Comparison of ENCODE assay signal across 8 cellular contexts in the genomic region with DNA sequence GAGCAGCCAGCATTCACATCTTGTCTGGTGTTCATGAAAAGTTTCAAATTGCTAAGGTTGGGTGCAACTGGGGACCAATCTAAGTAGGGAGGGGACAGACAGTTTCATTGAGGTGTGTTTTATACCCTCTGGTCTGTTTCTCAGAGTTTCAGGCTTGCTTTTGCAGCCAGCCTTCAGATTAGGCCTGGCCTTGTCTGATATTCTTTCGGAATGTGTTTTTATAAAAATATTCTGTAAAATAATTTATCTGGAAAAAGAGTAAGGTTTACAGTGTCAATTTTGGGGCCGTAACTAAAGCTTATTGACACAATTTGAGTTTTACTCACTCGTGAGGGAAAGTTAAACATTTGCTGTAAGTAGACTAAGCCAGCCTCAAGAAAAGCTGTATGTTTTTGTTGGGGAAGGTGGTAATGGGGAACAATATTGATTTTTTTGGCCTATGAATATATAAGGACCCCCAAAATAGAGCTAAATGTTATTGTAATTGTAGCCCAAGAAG. TPM values are rescaled to one million over a fixed set of nuclear protein-coding genes. Genes with fewer than 3 reads are reported as not detected.
DNase-seq lines count a peak whose midpoint lies in the region; ATAC-seq and TF ChIP-seq lines count a peak whose summit lies in the region.

No MANE protein-coding gene starts in this region.

- H2AFZ ChIP-seq in PC-9 (peak overlapping the region; percentile 100), parathyroid adenoma (peak overlapping the region; percentile 92)

- WGBS in esophagus squamous epithelium, 2 donors, result 2 to 6% methylated on average over 3 of the region's 3 CpGs

- no peak for TF ChIP-seq POLR2A in esophagus squamous epithelium (IDR thresholded peaks at IDR 0.05)

- peak overlapping the region; percentile 93 for H3K4me3 ChIP-seq in PC-9
- H3K4me3 ChIP-seq in esophagus squamous epithelium, result peak overlapping the region; percentile 73 to 92 (median 88)
- peak overlapping the region; percentile 94 for H3K4me3 ChIP-seq in parathyroid adenoma (ENCODE audit: low read depth, low read length)

- DNase-seq in T-helper 1 cell, result no peak
- DNase-seq in PC-9, result no peak
- no peak for DNase-seq in esophagus squamous epithelium (lab: John Stamatoyannopoulos, UW)
- no peak for DNase-seq in NCI-H2029 treated with DMSO at 0.1 percent for 48 hours (lab: John Stamatoyannopoulos, UW)
- no peak for DNase-seq in activated effector memory CD4-positive, alpha-beta T cell treated with anti-CD3 and anti-CD28 coated beads, Interleukin-2, amount 50 U/mL, for 16 hours

- H3K9ac ChIP-seq in parathyroid adenoma, result peak overlapping the region; percentile 99

- POLR2A ChIA-PET in PC-9 (lab: Charles Lee; ENCODE audit: unreplicated experiment), result interaction anchor here (0.6 kb wide), 1 partner anchor 304 kb away, joined by 3 read pairs; no protein-coding TSS in a partner anchor

- H3K4me1 Mint-ChIP-seq in T-helper 1 cell treated with Interleukin-12 subunit alpha and Interleukin-12 subunit beta and Interleukin-4 antibody, amounts not matched to agents 30 μg/mL and 1 μg/mL, for 36 hours (ENCODE audit: low read depth), result peaks cover 41% of the 10 kb centered on the region

- H4K20me1 ChIP-seq in PC-9 (ENCODE audit: insufficient read depth), result peaks cover 33% of the 10 kb centered on the region

- no TSS peak for BruUV-seq in PC-9 (replicated peaks; lab: Mats Ljungman, UMichigan)

- H3K4me1 ChIP-seq in PC-9 (replicated peaks; ENCODE audit: insufficient read depth) (peaks cover 27% of the 10 kb centered on the region), esophagus squamous epithelium (peaks cover 9 to 79% (median 22%) of the 10 kb centered on the region in 3 donors), parathyroid adenoma (peaks cover 3% of the 10 kb centered on the region)

- no peaks in the 10 kb centered on the region for H3K9me2 ChIP-seq in PC-9 (ENCODE audit: insufficient read depth)

- H3K27ac ChIP-seq in PC-9, result peak overlapping the region; percentile 86
- peak overlapping the region; percentile 97 to 98 (median 98) for H3K27ac ChIP-seq in esophagus squamous epithelium
- H3K27ac ChIP-seq in parathyroid adenoma, result peak overlapping the region; percentile 97

- H3K79me2 ChIP-seq in PC-9 (ENCODE audit: low read depth), result peaks cover 67% of the 10 kb centered on the region
- peaks cover 57% of the 10 kb centered on the region for H3K79me2 ChIP-seq in parathyroid adenoma

- peak overlapping the region; percentile 97 for H3K4me3 Mint-ChIP-seq in T-helper 1 cell treated with Interleukin-12 subunit alpha and Interleukin-12 subunit beta and Interleukin-4 antibody, amounts not matched to agents 30 μg/mL and 1 μg/mL, for 36 hours

- peaks cover 19% of the 10 kb centered on the region for H3K36me3 Mint-ChIP-seq in T-helper 1 cell treated with Interleukin-12 subunit alpha and Interleukin-12 subunit beta and Interleukin-4 antibody, amounts not matched to agents 30 μg/mL and 1 μg/mL, for 36 hours (ENCODE audit: low read depth)

- peaks cover 16% of the 10 kb centered on the region; the same call in 1 of the 2 replicates for H3K36me3 ChIP-seq in PC-9 (ENCODE audit: low read depth)
- no peaks in the 10 kb centered on the region for H3K36me3 ChIP-seq in esophagus squamous epithelium
- H3K36me3 ChIP-seq in parathyroid adenoma (ENCODE audit: control insufficient read depth, insufficient read depth, low read length), result no peaks in the 10 kb centered on the region

- H3K27me3 ChIP-seq in PC-9 (ENCODE audit: insufficient read depth, low read depth) (no peaks in the 10 kb centered on the region), esophagus squamous epithelium (no peaks in the 10 kb centered on the region), parathyroid adenoma (ENCODE audit: control insufficient read depth, insufficient read depth, low read length) (no peaks in the 10 kb centered on the region)

- H3K4me2 ChIP-seq in PC-9 (peak overlapping the region; percentile 90), parathyroid adenoma (ENCODE audit: low read length) (peak overlapping the region; percentile 91)

- TF ChIP-seq CTCF in PC-9 (conservative IDR thresholded peaks at IDR 0.05), result no peak
- no peak for TF ChIP-seq CTCF in esophagus squamous epithelium (IDR thresholded peaks at IDR 0.05)
- no peak for TF ChIP-seq CTCF in parathyroid adenoma (IDR thresholded peaks at IDR 0.05)

- H3K9me3 Mint-ChIP-seq in T-helper 1 cell treated with Interleukin-12 subunit alpha and Interleukin-12 subunit beta and Interleukin-4 antibody, amounts not matched to agents 30 μg/mL and 1 μg/mL, for 36 hours, result no peaks in the 10 kb centered on the region

- H3K27me3 Mint-ChIP-seq in T-helper 1 cell treated with Interleukin-12 subunit alpha and Interleukin-12 subunit beta and Interleukin-4 antibody, amounts not matched to agents 30 μg/mL and 1 μg/mL, for 36 hours (ENCODE audit: low read depth), result no peaks in the 10 kb centered on the region

- H3K9me3 ChIP-seq in PC-9 (ENCODE audit: insufficient read depth, low read depth) (no peaks in the 10 kb centered on the region), esophagus squamous epithelium (no peaks in the 10 kb centered on the region), parathyroid adenoma (ENCODE audit: control insufficient read depth, low read length) (no peaks in the 10 kb centered on the region)

- peak; percentile 9 for ATAC-seq in HG02623 (IDR thresholded peaks at IDR 0.05; ENCODE audit: unreplicated experiment)

- intact Hi-C loops in PC-9 (cut with micrococcal nuclease; ENCODE audit: unreplicated experiment) (loop anchor here (10.0 kb wide), 1 partner anchor 318 kb away; the partner anchor contains the start of gene TMEM30A), esophagus squamous epithelium (cut with DNase I) (no loop called here)

- H3F3A ChIP-seq in PC-9 (ENCODE audit: insufficient read depth, low read depth), result no peaks in the 10 kb centered on the region

- peak overlapping the region; percentile 96 for H3K27ac Mint-ChIP-seq in T-helper 1 cell treated with Interleukin-12 subunit alpha and Interleukin-12 subunit beta and Interleukin-4 antibody, amounts not matched to agents 30 μg/mL and 1 μg/mL, for 36 hours

- CTCF ChIA-PET in PC-9 (lab: Charles Lee), result no interaction called here

RNA-seq across cellular contexts. Expression of gene SENP6, which starts 1.3 kb away (rescaled TPM):
- total RNA-seq in PC-9 (2021) (68.0 and 70.4 TPM in 2 replicates), esophagus squamous epithelium (100 to 1,000 TPM in 1 of 4 donors, 10 to 100 TPM in 3; 45.5 to 104 (median 66.1) TPM)
